10 cellular contexts compared by ENCODE assay signal in genomic region chr2:10125842-10126596, GRCh38. TPM values are rescaled to one million over a fixed set of nuclear protein-coding genes. Genes with fewer than 3 reads are reported as not detected.
DNase-seq lines count a peak whose midpoint lies in the region; ATAC-seq and TF ChIP-seq lines count a peak whose summit lies in the region.
"Had no signal": no experiment of that assay in that cellular context is flagged by ENCODE, and none has a peak within 500 bp of the region (broad histone marks: within the 10 kb centered on the region; RNA-seq: fewer than 3 reads in every experiment).

No MANE protein-coding gene starts in this region.

- H3K27ac ChIP-seq in BLaER1 treated with 17β-estradiol and CSF1 and Interleukin-3, amounts not matched to agents 10 nM and 100 nM: peak overlapping the region in 4 of 11 experiments; percentile 12 to 97 (median 51); a peak in 2 of 22 replicates
- H3K27ac ChIP-seq in mesendoderm (ENCODE audit: low read depth, low read length) (no peak overlapping the region), brain microvascular endothelial cell (no peak overlapping the region), neuronal stem cell (replicated peaks; ENCODE audit: low read length) (no peak overlapping the region)

- no peak overlapping the region for H2BK12ac ChIP-seq in neuronal stem cell (ENCODE audit: low read length)

- DNase-seq in WTC11 (ENCODE audit: low spot score): no peak
- no peak for DNase-seq in mesendoderm
- no peak for DNase-seq in brain microvascular endothelial cell
- DNase-seq in neuronal stem cell (ENCODE audit: low spot score): no peak
- no peak for DNase-seq in globus pallidus (ENCODE audit: low spot score)
- DNase-seq: aorta, retina, T-helper 9 cell had no signal

- peaks cover 40% of the 10 kb centered on the region for H3K4me1 Mint-ChIP-seq in WTC11

- H3K27me3 Mint-ChIP-seq in WTC11 (ENCODE audit: low read depth): no peaks in the 10 kb centered on the region

- H2BK15ac ChIP-seq in mesendoderm (replicated peaks; ENCODE audit: low read depth) (no peak overlapping the region), neuronal stem cell (ENCODE audit: low read length) (no peak overlapping the region)

- H4K5ac ChIP-seq in mesendoderm (ENCODE audit: low read length): no peak overlapping the region

- no peak overlapping the region for H2BK5ac ChIP-seq in mesendoderm (ENCODE audit: low read length)
- no peak overlapping the region for H2BK5ac ChIP-seq in neuronal stem cell (ENCODE audit: low read length)

- no peak for TF ChIP-seq CTCF in WTC11 (IDR thresholded peaks at IDR 0.05)
- no peak for TF ChIP-seq CTCF in brain microvascular endothelial cell (IDR thresholded peaks at IDR 0.05; ENCODE audit: low read depth, low read length, missing control alignments)

- H2AK5ac ChIP-seq in mesendoderm (ENCODE audit: low read length) (no peak overlapping the region), neuronal stem cell (ENCODE audit: low read depth, low read length) (no peak overlapping the region)

- no peaks in the 10 kb centered on the region for H3K9me3 ChIP-seq in BLaER1 treated with 17β-estradiol and CSF1 and Interleukin-3, amounts not matched to agents 10 nM and 100 nM (replicated peaks in 1 of 11)
- no peaks in the 10 kb centered on the region for H3K9me3 ChIP-seq in neuronal stem cell (replicated peaks in 1 of 2; ENCODE audit: control insufficient read depth in 2 of 2, insufficient read depth in 1 of 2, low read depth in 1 of 2, low read length in 2 of 2)

- H3K4me2 ChIP-seq in BLaER1 treated with 17β-estradiol and CSF1 and Interleukin-3, amounts not matched to agents 10 nM and 100 nM: peak overlapping the region; percentile 34 to 100 (median 92); a peak in 20 of 22 replicates
- H3K4me2 ChIP-seq in mesendoderm (ENCODE audit: low read length) (peak overlapping the region; percentile 20), neuronal stem cell (ENCODE audit: insufficient read depth, low read length, poor library complexity, severe bottlenecking) (no peak overlapping the region)

- in situ Hi-C loops in GM18951 (cut with MboI; ENCODE audit: low sequenced_read_pairs, unreplicated experiment): loop anchor here (25.0 kb wide), 1 partner anchor 536 kb away; no protein-coding TSS in a partner anchor
- in situ Hi-C loops in brain microvascular endothelial cell (cut with HindIII; ENCODE audit: low pct_ligation_motif_present, low sequenced_read_pairs): no loop called here

- H2BK120ac ChIP-seq in mesendoderm (ENCODE audit: low read depth, low read length) (no peak overlapping the region), neuronal stem cell (ENCODE audit: low read depth, low read length) (no peak overlapping the region)

- no peaks in the 10 kb centered on the region for H3K9me3 Mint-ChIP-seq in WTC11

- H3K79me2 ChIP-seq in mesendoderm (ENCODE audit: control insufficient read depth, insufficient read depth, low read length): peaks cover 42% of the 10 kb centered on the region

- H3K4me1 ChIP-seq in BLaER1 treated with 17β-estradiol and CSF1 and Interleukin-3, amounts not matched to agents 10 nM and 100 nM: peaks cover 39 to 80% (median 68%) of the 10 kb centered on the region in 10 experiments
- H3K4me1 ChIP-seq in mesendoderm (ENCODE audit: control insufficient read depth, low read depth, low read length): peaks cover 1% of the 10 kb centered on the region
- peaks cover 6 to 18% of the 10 kb centered on the region in 2 donors for H3K4me1 ChIP-seq in neuronal stem cell (ENCODE audit: control insufficient read depth in 2 of 2, insufficient read depth in 1 of 2, low read depth in 1 of 2, low read length in 2 of 2)

- no peak for ATAC-seq in WTC11

- H3K79me1 ChIP-seq in mesendoderm (ENCODE audit: low read length): peaks cover 20% of the 10 kb centered on the region
- peaks cover 6% of the 10 kb centered on the region for H3K79me1 ChIP-seq in neuronal stem cell (ENCODE audit: low read depth, low read length)

- peaks cover 0 to 82% (median 76%) of the 10 kb centered on the region in 11 experiments; a peak in 17 of 22 replicates for H4K20me1 ChIP-seq in BLaER1 treated with 17β-estradiol and CSF1 and Interleukin-3, amounts not matched to agents 10 nM and 100 nM

- peak overlapping the region; percentile 22 for H3K56ac ChIP-seq in mesendoderm (ENCODE audit: low read length)

- peak; percentile 31 for TF ChIP-seq POLR2A in GM18951 (IDR thresholded peaks at IDR 0.05; ENCODE audit: extremely low read depth, insufficient read depth, insufficient read length)

- H3K4me3 Mint-ChIP-seq in WTC11: peak overlapping the region; percentile 8; the same call in 1 of the 2 replicates

- H3K36me3 ChIP-seq in BLaER1 treated with 17β-estradiol and CSF1 and Interleukin-3, amounts not matched to agents 10 nM and 100 nM: peaks cover 0 to 80% (median 72%) of the 10 kb centered on the region in 11 experiments; a peak in 18 of 22 replicates
- H3K36me3 ChIP-seq in mesendoderm (ENCODE audit: control insufficient read depth, insufficient read depth, low read length) (peaks cover 23% of the 10 kb centered on the region), brain microvascular endothelial cell (replicated peaks) (no peaks in the 10 kb centered on the region), neuronal stem cell (replicated peaks in 1 of 2; ENCODE audit: control insufficient read depth in 2 of 2, insufficient read depth in 2 of 2, low read length in 2 of 2) (peaks cover 29 to 80% of the 10 kb centered on the region in 2 donors)

- H4K8ac ChIP-seq in mesendoderm (ENCODE audit: low read depth, low read length): no peak overlapping the region
- H4K8ac ChIP-seq in neuronal stem cell (ENCODE audit: low read depth, low read length): no peak overlapping the region

- CTCF ChIA-PET in WTC11 (lab: Charles Lee): interaction anchor here (1.1 to 3.2 kb wide), 5 partner anchors 14 to 308 kb away, joined by 4 to 47 read pairs (median 29); no protein-coding TSS in a partner anchor

- no peak overlapping the region for H4K91ac ChIP-seq in neuronal stem cell (ENCODE audit: low read depth, low read length, poor library complexity)

- H3K27me3 ChIP-seq in BLaER1 treated with 17β-estradiol and CSF1 and Interleukin-3, amounts not matched to agents 10 nM and 100 nM: no peaks in the 10 kb centered on the region
- H3K27me3 ChIP-seq in mesendoderm (ENCODE audit: insufficient read depth, low read length, poor library complexity): no peaks in the 10 kb centered on the region
- H3K27me3 ChIP-seq in brain microvascular endothelial cell (replicated peaks): no peaks in the 10 kb centered on the region
- no peaks in the 10 kb centered on the region for H3K27me3 ChIP-seq in neuronal stem cell (ENCODE audit: control insufficient read depth in 3 of 3, insufficient read depth in 3 of 3, low read depth in 1 of 3, low read length in 3 of 3)

- H3K18ac ChIP-seq in mesendoderm (ENCODE audit: low read length): no peak overlapping the region
- no peak overlapping the region for H3K18ac ChIP-seq in neuronal stem cell (ENCODE audit: low read length)

- no peak overlapping the region for H3K4ac ChIP-seq in mesendoderm (ENCODE audit: low read depth, low read length)
- no peak overlapping the region for H3K4ac ChIP-seq in neuronal stem cell (ENCODE audit: low read length)

- POLR2A ChIA-PET in WTC11 (lab: Charles Lee): no interaction called here

- WGBS in mesendoderm (ENCODE audit: extremely low coverage, insufficient coverage, low lambda C conversion rate): no CpG with 5 or more reads among the region's 6 CpGs
- WGBS in neuronal stem cell (ENCODE audit: extremely low coverage in 2 of 2, insufficient read length in 2 of 2, insufficient replicate concordance in 1 of 2), 2 donors: no CpG with 5 or more reads among the region's 6 CpGs

- H3K27ac Mint-ChIP-seq in WTC11: peak overlapping the region; percentile 71

- H3K14ac ChIP-seq in neuronal stem cell (ENCODE audit: low read length): no peak overlapping the region

- H3K9ac ChIP-seq in BLaER1 treated with 17β-estradiol and CSF1 and Interleukin-3, amounts not matched to agents 10 nM and 100 nM: peak overlapping the region in 10 of 11 experiments; percentile 15 to 96 (median 92); a peak in 15 of 22 replicates
- H3K9ac ChIP-seq in mesendoderm (ENCODE audit: low read length): peak overlapping the region; percentile 30
- no peak overlapping the region for H3K9ac ChIP-seq in neuronal stem cell (ENCODE audit: low read depth, low read length, poor library complexity)

- H3K36me3 Mint-ChIP-seq in WTC11: peaks cover 72% of the 10 kb centered on the region

- H2AFZ ChIP-seq in neuronal stem cell (ENCODE audit: low read length): no peak overlapping the region

- H3K4me3 ChIP-seq in BLaER1 treated with 17β-estradiol and CSF1 and Interleukin-3, amounts not matched to agents 10 nM and 100 nM: peak overlapping the region in 8 of 10 experiments; percentile 10 to 89 (median 88); a peak in 10 of 20 replicates
- H3K4me3 ChIP-seq in mesendoderm (ENCODE audit: low read length) (no peak overlapping the region), brain microvascular endothelial cell (ENCODE audit: low read depth, low read length) (no peak overlapping the region), neuronal stem cell (ENCODE audit: low read length in 2 of 2) (no peak overlapping the region)

- H3K23ac ChIP-seq in mesendoderm (ENCODE audit: low read length) (no peak overlapping the region), neuronal stem cell (ENCODE audit: low read depth, low read length, poor library complexity) (no peak overlapping the region)

TF ChIP-seq in WTC11, 78 proteins besides CTCF, POLR2A, EP300 and RAD21 (continues in another document):
- no peak for TF ChIP-seq ZNF396 (CRISPR knock-in tag; IDR thresholded peaks at IDR 0.05; ENCODE audit: borderline replicate concordance)

RNA-seq across cellular contexts. Expression of gene RRM2, which starts 3.5 kb away (rescaled TPM):
- total RNA-seq in WTC11 (2021): 119 to 129 TPM (median 126 TPM) in 3 replicates
- 212 TPM for polyA plus RNA-seq in mesendoderm (2013, experiment 1 of 2)
- polyA plus RNA-seq in mesendoderm (2013, experiment 2 of 2): 210 TPM
- polyA plus RNA-seq in neuronal stem cell (2013, experiment 1 of 2): 66.4 TPM
- polyA plus RNA-seq in neuronal stem cell (2013, experiment 2 of 2): 69.3 TPM

RNA-seq across cellular contexts. Expression of gene CYS1, which starts 45.8 kb away (rescaled TPM):
- 0.85 to 1.2 TPM (median 1.1 TPM) in 3 replicates for total RNA-seq in WTC11 (2021)
- polyA plus RNA-seq in mesendoderm (2013, experiment 1 of 2): 0.08 TPM
- polyA plus RNA-seq in mesendoderm (2013, experiment 2 of 2): 0.06 TPM
- 0.26 TPM for polyA plus RNA-seq in neuronal stem cell (2013, experiment 1 of 2)
- polyA plus RNA-seq in neuronal stem cell (2013, experiment 2 of 2): 0.24 TPM

Comparison
In these comparisons a context has a peak if more than half of its experiments do, and no peak if none do; other contexts are left out.
1. H3K4me3 ChIP-seq: peak in BLaER1 treated with 17β-estradiol and CSF1 and Interleukin-3, amounts not matched to agents 10 nM and 100 nM (8 of 10); none in mesendoderm (single experiment), brain microvascular endothelial cell (single experiment) and neuronal stem cell (0 of 2).